Comparison of ENCODE assay signal across 8 cellular contexts in the genomic region with DNA sequence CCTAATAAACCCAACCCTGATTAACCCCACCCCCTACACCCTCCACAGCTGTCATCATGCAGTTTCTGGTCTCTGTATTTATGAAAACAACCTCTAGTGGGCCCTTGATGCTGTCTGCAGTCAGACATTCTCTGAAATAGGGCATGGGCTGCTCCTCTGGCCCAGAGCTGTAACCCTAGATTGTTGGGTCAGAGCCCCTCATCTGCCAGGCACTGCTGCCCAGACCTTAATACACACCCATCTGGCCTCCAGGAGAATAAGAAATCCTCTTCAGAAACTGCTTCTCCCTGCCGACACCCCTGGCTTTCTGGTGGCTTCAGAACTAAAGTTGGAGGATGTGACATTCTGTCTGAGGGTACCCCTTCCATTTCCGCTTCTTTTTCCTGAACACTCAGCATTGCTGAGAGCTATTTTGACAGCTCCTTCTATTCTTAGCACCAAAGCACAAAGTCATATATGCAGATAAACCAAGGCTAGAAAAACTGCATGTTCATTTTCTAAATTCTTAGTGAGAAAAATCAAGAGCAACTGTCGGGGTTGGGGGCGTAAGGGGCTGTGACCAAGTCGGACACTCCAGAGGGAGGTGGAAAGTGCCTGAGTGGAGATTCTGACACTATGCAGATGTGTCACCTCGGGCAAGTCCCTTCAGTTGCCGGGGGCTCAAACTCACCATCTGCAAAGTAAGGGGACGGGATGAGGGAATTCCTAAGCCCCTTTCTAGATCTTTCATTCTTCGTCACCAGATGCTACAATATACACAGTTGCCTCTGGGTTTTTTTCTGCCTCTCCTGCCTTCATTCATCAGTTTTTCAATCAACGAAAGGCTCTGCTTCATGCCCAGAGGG. TPM values are rescaled to one million over a fixed set of nuclear protein-coding genes. Genes with fewer than 3 reads are reported as not detected.
A peak's percentile ranks its signal among the peaks of the same experiment; 100 is the strongest.
DNase-seq lines count a peak whose midpoint lies in the region; ATAC-seq and TF ChIP-seq lines count a peak whose summit lies in the region.

No MANE protein-coding gene starts in this region.

- H3K27me3 ChIP-seq in smooth muscle cell (ENCODE audit: low read depth): no peaks in the 10 kb centered on the region

- peaks cover 2% of the 10 kb centered on the region for H3K27me3 Mint-ChIP-seq in IgD-negative memory B cell
- H3K27me3 Mint-ChIP-seq in activated naive CD8-positive, alpha-beta T cell treated with anti-CD3 and anti-CD28 coated beads, Interleukin-2, amount 50 U/mL, for 24 hours: no peaks in the 10 kb centered on the region
- H3K27me3 Mint-ChIP-seq in mesothelial cell of epicardium (ENCODE audit: low read depth): no peaks in the 10 kb centered on the region

- H3K9ac ChIP-seq in smooth muscle cell (ENCODE audit: low read depth): no peak overlapping the region

- peaks cover 17% of the 10 kb centered on the region for H3K36me3 Mint-ChIP-seq in IgD-negative memory B cell
- H3K36me3 Mint-ChIP-seq in activated naive CD8-positive, alpha-beta T cell treated with anti-CD3 and anti-CD28 coated beads, Interleukin-2, amount 50 U/mL, for 24 hours (ENCODE audit: low read depth): peaks cover 30% of the 10 kb centered on the region
- peaks cover 2% of the 10 kb centered on the region for H3K36me3 Mint-ChIP-seq in mesothelial cell of epicardium

- H3K4me1 ChIP-seq in smooth muscle cell (ENCODE audit: low read depth): no peaks in the 10 kb centered on the region

- H2AFZ ChIP-seq in smooth muscle cell (ENCODE audit: low read depth): no peak overlapping the region

- H3K9me3 Mint-ChIP-seq in IgD-negative memory B cell: peaks cover 0 to 3% (median 0%) of the 10 kb centered on the region in 3 donors
- peaks cover 4% of the 10 kb centered on the region for H3K9me3 Mint-ChIP-seq in activated naive CD8-positive, alpha-beta T cell treated with anti-CD3 and anti-CD28 coated beads, Interleukin-2, amount 50 U/mL, for 24 hours
- H3K9me3 Mint-ChIP-seq in mesothelial cell of epicardium: peaks cover 7% of the 10 kb centered on the region

- H3K27ac ChIP-seq in substantia nigra (ENCODE audit: low read depth, low read length, poor library complexity, severe bottlenecking): no peak overlapping the region
- H3K27ac ChIP-seq in smooth muscle cell (ENCODE audit: low read depth): no peak overlapping the region

- H3K4me2 ChIP-seq in smooth muscle cell: no peak overlapping the region

- no peaks in the 10 kb centered on the region for H3F3A ChIP-seq in smooth muscle cell (ENCODE audit: low read depth)

- DNase-seq in activated naive CD8-positive, alpha-beta T cell treated with anti-CD3 and anti-CD28 coated beads, Interleukin-2, amount 50 U/mL, for 24 hours: peak; percentile 69
- DNase-seq in stimulated activated CD8-positive, alpha-beta memory T cell treated with anti-CD3 and anti-CD28 coated beads, Interleukin-15, amount 100 ng/mL, for 4 hours (ENCODE audit: low read depth in 2 of 2): peak; percentile 26 to 27
- DNase-seq in substantia nigra (lab: John Stamatoyannopoulos, UW) (no peak), mesothelial cell of epicardium (ENCODE audit: low spot score in 2 of 2, unreplicated experiment in 2 of 2) (no peak), smooth muscle cell (lab: John Stamatoyannopoulos, UW; ENCODE audit: unreplicated experiment) (no peak), NCI-H2029 treated with DMSO at 0.1 percent for 48 hours (lab: John Stamatoyannopoulos, UW) (no peak)

- no peaks in the 10 kb centered on the region for H3K79me2 ChIP-seq in smooth muscle cell (ENCODE audit: low read depth)

- no peaks in the 10 kb centered on the region for H4K20me1 ChIP-seq in smooth muscle cell (ENCODE audit: low read depth)

- 77% methylated on average over 10 of the region's 10 CpGs for WGBS in smooth muscle cell (ENCODE audit: low lambda C conversion rate)

- peak; percentile 45 for ATAC-seq in GM19395 (IDR thresholded peaks at IDR 0.05; ENCODE audit: unreplicated experiment)
- peak; percentile 94 for ATAC-seq in activated naive CD8-positive, alpha-beta T cell treated with anti-CD3 and anti-CD28 coated beads, Interleukin-2, amount 50 U/mL, for 24 hours

- H3K36me3 ChIP-seq in smooth muscle cell (ENCODE audit: low read depth): no peaks in the 10 kb centered on the region

- H3K27ac Mint-ChIP-seq in IgD-negative memory B cell: peak overlapping the region in 2 of 3 donors; percentile 40 to 65
- H3K27ac Mint-ChIP-seq in activated naive CD8-positive, alpha-beta T cell treated with anti-CD3 and anti-CD28 coated beads, Interleukin-2, amount 50 U/mL, for 24 hours: peak overlapping the region; percentile 96
- H3K27ac Mint-ChIP-seq in mesothelial cell of epicardium: no peak overlapping the region

- no peak for TF ChIP-seq CTCF in mesothelial cell of epicardium (IDR thresholded peaks at IDR 0.05; ENCODE audit: unreplicated experiment)
- no peak for TF ChIP-seq CTCF in smooth muscle cell (IDR thresholded peaks at IDR 0.05; ENCODE audit: borderline replicate concordance, insufficient read depth, poor library complexity, severe bottlenecking)

- H3K4me3 Mint-ChIP-seq in IgD-negative memory B cell: peak overlapping the region in 2 of 4 donors; percentile 14 to 21
- H3K4me3 Mint-ChIP-seq in activated naive CD8-positive, alpha-beta T cell treated with anti-CD3 and anti-CD28 coated beads, Interleukin-2, amount 50 U/mL, for 24 hours: peak overlapping the region; percentile 70
- no peak overlapping the region for H3K4me3 Mint-ChIP-seq in mesothelial cell of epicardium

- H3K9me3 ChIP-seq in smooth muscle cell (replicated peaks; ENCODE audit: low read depth): no peaks in the 10 kb centered on the region

- H3K4me1 Mint-ChIP-seq in IgD-negative memory B cell (peaks cover 15 to 22% (median 16%) of the 10 kb centered on the region in 3 donors), mesothelial cell of epicardium (peaks cover 11% of the 10 kb centered on the region)
- peaks cover 65% of the 10 kb centered on the region for H3K4me1 Mint-ChIP-seq in activated naive CD8-positive, alpha-beta T cell treated with anti-CD3 and anti-CD28 coated beads, Interleukin-2, amount 50 U/mL, for 24 hours

- no peak overlapping the region for H3K4me3 ChIP-seq in smooth muscle cell

RNA-seq across cellular contexts. Expression of a gene that starts 28.7 kb away (rescaled TPM):
- 284 TPM for polyA plus RNA-seq in IgD-negative memory B cell
- 185 to 189 TPM (median 187 TPM) in 3 replicates for total RNA-seq in mesothelial cell of epicardium
- total RNA-seq in smooth muscle cell: 92.5 and 122 TPM in 2 replicates
- 102 and 107 TPM in 2 replicates for polyA plus RNA-seq in smooth muscle cell

RNA-seq across cellular contexts. Expression of a gene that starts 55.5 kb away (rescaled TPM):
- polyA plus RNA-seq in IgD-negative memory B cell (12.3 TPM), smooth muscle cell (9.0 and 10.2 TPM in 2 replicates)
- total RNA-seq in mesothelial cell of epicardium (12.0 to 13.0 TPM (median 12.0 TPM) in 3 replicates), smooth muscle cell (2.7 and 4.9 TPM in 2 replicates)

RNA-seq across cellular contexts. Expression of a gene that starts 56.6 kb away (rescaled TPM):
- polyA plus RNA-seq in IgD-negative memory B cell: 11.0 TPM
- total RNA-seq in mesothelial cell of epicardium: 17.0 to 18.2 TPM (median 17.6 TPM) in 3 replicates
- 11.0 and 13.1 TPM in 2 replicates for total RNA-seq in smooth muscle cell
- 8.5 and 18.9 TPM in 2 replicates for polyA plus RNA-seq in smooth muscle cell

Comparison
In these comparisons a context has a peak if more than half of its experiments do, and no peak if none do; other contexts are left out.
1. DNase-seq: peak in activated naive CD8-positive, alpha-beta T cell treated with anti-CD3 and anti-CD28 coated beads, Interleukin-2, amount 50 U/mL, for 24 hours (single experiment) and stimulated activated CD8-positive, alpha-beta memory T cell treated with anti-CD3 and anti-CD28 coated beads, Interleukin-15, amount 100 ng/mL, for 4 hours (2 of 2); none in substantia nigra (0 of 49), mesothelial cell of epicardium (0 of 2), smooth muscle cell (single experiment) and NCI-H2029 treated with DMSO at 0.1 percent for 48 hours (single experiment).